In the genomic region with DNA sequence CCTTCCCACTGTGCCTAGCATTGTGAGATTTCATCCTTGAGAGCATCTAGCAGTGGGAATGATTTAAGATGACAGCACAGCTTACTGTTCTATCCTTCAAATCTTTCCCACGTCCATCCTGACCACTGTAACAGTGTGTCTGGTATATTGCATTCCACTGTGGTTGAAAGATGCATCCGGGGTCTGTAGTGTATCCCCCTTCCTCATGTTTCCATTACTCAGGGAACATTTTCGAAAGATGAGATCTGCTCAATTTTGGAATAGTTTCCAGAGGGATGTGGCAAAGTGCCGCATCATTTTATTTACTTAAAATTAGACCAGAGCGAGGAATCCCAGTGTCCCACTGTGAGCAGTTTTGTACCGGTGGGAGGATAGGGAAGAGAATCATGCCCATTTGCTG, we compare ENCODE assay signal across 15 cellular contexts.
DNase-seq lines count a peak whose midpoint lies in the region; TF ChIP-seq lines count a peak whose summit lies in the region.
"Had no signal": no experiment of that assay in that cellular context is flagged by ENCODE, and none has a peak within 500 bp of the region (broad histone marks: within the 10 kb centered on the region; RNA-seq: fewer than 3 reads in every experiment).

No MANE protein-coding gene starts in this region.

- DNase-seq in EH (ENCODE audit: low read depth) (peak; percentile 94), amniotic stem cell (lab: John Stamatoyannopoulos, UW) (peak; percentile 38), fibroblast of mammary gland (ENCODE audit: low read depth) (peak; percentile 19), skeletal muscle cell (ENCODE audit: low read depth) (peak; percentile 41), CD1c-positive myeloid dendritic cell (ENCODE audit: extremely low spot score) (no peak), NCI-H2029 (lab: John Stamatoyannopoulos, UW) (no peak), NCI-H2227 (lab: John Stamatoyannopoulos, UW; ENCODE audit: unreplicated experiment) (no peak)
- DNase-seq: C1 segment of cervical spinal cord, DMS 273 treated with DMSO at 0.1 percent for 48 hours, HCEC 1CT, NCI-H1417 treated with DMSO at 0.1 percent for 48 hours, NCI-H2081, NCI-H510A, NCI-H774, PC-3 had no signal

- TF ChIP-seq CTCF in fibroblast of mammary gland (conservative IDR thresholded peaks at IDR 0.05; ENCODE audit: control insufficient read depth, insufficient read depth, low read depth, low read length) = no peak

- H3K4me3 ChIP-seq in fibroblast of mammary gland (ENCODE audit: control insufficient read depth, low read depth, low read length) (no peak overlapping the region), skeletal muscle cell (ENCODE audit: low read depth, low read length) (no peak overlapping the region)

Comparison
In these comparisons a context has a peak if more than half of its experiments do, and no peak if none do; other contexts are left out.
1. DNase-seq: peak in EH (single experiment), amniotic stem cell (single experiment), fibroblast of mammary gland (single experiment) and skeletal muscle cell (single experiment); none in CD1c-positive myeloid dendritic cell (single experiment), NCI-H2029 (single experiment) and NCI-H2227 (single experiment).